In genomic region chr6:38782616-38783015, GRCh38 we compare ENCODE assay signal across 24 cellular contexts.
"Had no signal": no experiment of that assay in that cellular context is flagged by ENCODE, and none has a peak within 500 bp of the region (broad histone marks: within the 10 kb centered on the region; RNA-seq: fewer than 3 reads in every experiment).

No MANE protein-coding gene starts in this region.

- H3K4me1 ChIP-seq: left ventricle myocardium inferior, prostate gland, stomach, testis, upper lobe of right lung had no signal

- H3K36me3 Mint-ChIP-seq: immature natural killer cell; naive thymus-derived CD8-positive, alpha-beta T cell; stimulated activated naive B cell treated with anti-CD40 and anti-IgM and Interleukin-4, amounts not matched to agents 10 μg/mL and 1 μg/mL and 100 μg/mL, for 72 hours had no signal

- H3K36me3 ChIP-seq: left ventricle myocardium inferior, prostate gland, stomach, thyroid gland, upper lobe of right lung had no signal

- H3K4me3 Mint-ChIP-seq: immature natural killer cell; naive thymus-derived CD8-positive, alpha-beta T cell; nephron; neural crest cell; stimulated activated naive B cell treated with anti-CD40 and anti-IgM and Interleukin-4, amounts not matched to agents 10 μg/mL and 1 μg/mL and 100 μg/mL, for 72 hours had no signal

- H3K27ac ChIP-seq: left ventricle myocardium inferior, prostate gland, skin epidermis, stomach, testis, thyroid gland, upper lobe of right lung had no signal

- H3K27me3 ChIP-seq: testis, thyroid gland, upper lobe of right lung had no signal

- H3K9me3 Mint-ChIP-seq: immature natural killer cell; naive thymus-derived CD8-positive, alpha-beta T cell; nephron; neural crest cell; stimulated activated naive B cell treated with anti-CD40 and anti-IgM and Interleukin-4, amounts not matched to agents 10 μg/mL and 1 μg/mL and 100 μg/mL, for 72 hours had no signal

- H3K27ac Mint-ChIP-seq: immature natural killer cell; naive thymus-derived CD8-positive, alpha-beta T cell; stimulated activated naive B cell treated with anti-CD40 and anti-IgM and Interleukin-4, amounts not matched to agents 10 μg/mL and 1 μg/mL and 100 μg/mL, for 72 hours had no signal

- DNase-seq: hypothalamus; immature natural killer cell; kidney; left ventricle myocardium inferior; naive thymus-derived CD8-positive, alpha-beta T cell; nucleus accumbens; retina; right cardiac atrium; stimulated activated CD4-positive, alpha-beta T cell treated with anti-CD3 and anti-CD28 coated beads, Interleukin-12 subunit alpha, Interleukin-12 subunit beta, amount 100 ng/mL, for 4 hours; stimulated activated CD4-positive, alpha-beta T cell treated with anti-CD3 and anti-CD28 coated beads, Interleukin-15, amount 100 ng/mL, for 24 hours; stimulated activated CD4-positive, alpha-beta T cell treated with anti-CD3 and anti-CD28 coated beads, Interleukin-2, amount 100 ng/mL, for 24 hours; stimulated activated CD4-positive, alpha-beta T cell treated with anti-CD3 and anti-CD28 coated beads, Interleukin-4, amount 100 ng/mL, for 1 hour; stimulated activated naive B cell treated with anti-CD40 and anti-IgM and Interleukin-4, amounts not matched to agents 10 μg/mL and 1 μg/mL and 100 μg/mL, for 72 hours; stimulated activated naive CD8-positive, alpha-beta T cell treated with anti-CD3 and anti-CD28 coated beads, Interleukin-15, Interleukin-2, amounts not matched to agents 100 U/mL and 50 U/mL, for 24 hours; stomach; testis; thyroid gland; trophoblast cell; upper lobe of right lung had no signal

- H3K4me1 Mint-ChIP-seq: immature natural killer cell; naive thymus-derived CD8-positive, alpha-beta T cell; neural crest cell had no signal

- H3K9me3 ChIP-seq: left ventricle myocardium inferior, prostate gland, stomach, testis, thyroid gland, upper lobe of right lung had no signal

- H3K4me3 ChIP-seq: left ventricle myocardium inferior, lung, prostate gland, skin epidermis, stomach, testis, thyroid gland, upper lobe of right lung had no signal
